33 cellular contexts compared by ENCODE assay signal in the genomic region with DNA sequence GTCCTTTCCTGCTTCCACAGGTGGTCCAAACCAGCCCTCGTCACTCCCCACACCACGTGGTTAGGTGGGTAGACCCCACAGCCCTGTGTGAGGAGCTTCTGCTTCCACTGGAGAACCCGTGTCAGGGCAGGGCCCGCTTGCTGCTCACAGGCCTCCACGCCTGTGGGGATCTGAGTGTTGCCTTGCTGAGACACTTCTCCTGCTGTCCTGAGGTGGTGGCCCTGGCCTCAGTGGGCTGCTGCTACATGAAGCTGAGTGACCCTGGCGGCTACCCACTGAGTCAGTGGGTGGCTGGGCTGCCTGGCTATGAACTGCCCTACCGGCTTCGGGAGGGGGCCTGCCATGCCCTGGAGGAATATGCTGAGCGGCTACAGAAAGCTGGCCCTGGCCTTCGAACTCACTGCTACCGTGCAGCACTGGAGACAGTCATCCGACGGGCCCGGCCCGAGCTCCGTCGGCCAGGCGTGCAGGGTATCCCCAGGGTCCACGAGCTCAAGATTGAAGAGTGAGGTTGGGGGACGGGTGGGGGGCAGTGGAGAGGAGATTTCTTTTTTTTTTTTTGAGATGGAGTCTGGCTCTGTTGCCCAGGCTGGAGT. TPM values are rescaled to one million over a fixed set of nuclear protein-coding genes. Genes with fewer than 3 reads are reported as not detected.
"Had no signal": no experiment of that assay in that cellular context is flagged by ENCODE, and none has a peak within 500 bp of the region (broad histone marks: within the 10 kb centered on the region; RNA-seq: fewer than 3 reads in every experiment).

No MANE protein-coding gene starts in this region.

- H2AFZ ChIP-seq: neural progenitor cell had no signal

- H3K36me3 ChIP-seq: neural progenitor cell, prostate gland had no signal

- H3K4me3 ChIP-seq: dorsolateral prefrontal cortex, esophagus muscularis mucosa, gastroesophageal sphincter, heart right ventricle, left lung, mucosa of descending colon, neural progenitor cell, prostate gland, right atrium auricular region, smooth muscle cell, stomach, tibial artery had no signal

- H3K27ac Mint-ChIP-seq: endodermal cell, mesothelial cell of epicardium, nephron, neural progenitor cell, type B pancreatic cell had no signal

- DNase-seq: dorsolateral prefrontal cortex; effector CD8-positive, alpha-beta T cell; endodermal cell; foreskin keratinocyte; glutamatergic neuron; heart right ventricle; hippocampal formation; left cardiac atrium; left lung; mesenchymal stem cell; mucosa of descending colon; naive B cell; nucleus accumbens; stimulated activated CD4-positive, alpha-beta T cell treated with anti-CD3 and anti-CD28 coated beads, Interleukin-2, amount 100 ng/mL, for 24 hours; stimulated activated CD4-positive, alpha-beta T cell treated with anti-CD3 and anti-CD28 coated beads, Interleukin-4, amount 100 ng/mL, for 24 hours; stimulated activated naive CD4-positive, alpha-beta T cell treated with Interleukin-2 at 50 U/mL for 16 hours; stomach; tibial artery had no signal

- H3K27ac ChIP-seq: dorsolateral prefrontal cortex, esophagus muscularis mucosa, foreskin keratinocyte, gastroesophageal sphincter, heart right ventricle, left lung, neural progenitor cell, prostate gland, right atrium auricular region, stomach, tibial artery had no signal

- H3K27me3 Mint-ChIP-seq: naive B cell, type B pancreatic cell had no signal

- H3K4me1 Mint-ChIP-seq: endodermal cell had no signal

- H3K4me3 Mint-ChIP-seq: endodermal cell; mesothelial cell of epicardium; naive B cell; nephron; neural progenitor cell; stimulated activated effector memory CD8-positive, alpha-beta T cell treated with anti-CD3 and anti-CD28 coated beads, Interleukin-12 subunit alpha, Interleukin-12 subunit beta, amount 100 ng/mL, for 72 hours; type B pancreatic cell had no signal

- H3K9ac ChIP-seq: neural progenitor cell had no signal

- ATAC-seq: foreskin keratinocyte; gastroesophageal sphincter; heart right ventricle; left cardiac atrium; left lung; mucosa of descending colon; sciatic nerve; stimulated activated effector memory CD8-positive, alpha-beta T cell treated with anti-CD3 and anti-CD28 coated beads, Interleukin-12 subunit alpha, Interleukin-12 subunit beta, amount 100 ng/mL, for 72 hours had no signal

- FAIRE-seq: colon, endothelial cell of umbilical vein, islet of Langerhans had no signal

- H3K9me3 ChIP-seq: esophagus muscularis mucosa, gastroesophageal sphincter, heart right ventricle, left lung, mucosa of descending colon, prostate gland, right atrium auricular region, stomach, tibial artery had no signal

- H3K4me1 ChIP-seq: foreskin keratinocyte, prostate gland had no signal

- H3K27me3 ChIP-seq: dorsolateral prefrontal cortex, esophagus muscularis mucosa, foreskin keratinocyte, gastroesophageal sphincter, heart right ventricle, left lung, neural progenitor cell, right atrium auricular region, stomach, tibial artery had no signal

- H3K4me2 ChIP-seq: neural progenitor cell, smooth muscle cell had no signal

- H3K9me3 Mint-ChIP-seq: endodermal cell; mesothelial cell of epicardium; naive B cell; nephron; neural progenitor cell; stimulated activated effector memory CD8-positive, alpha-beta T cell treated with anti-CD3 and anti-CD28 coated beads, Interleukin-12 subunit alpha, Interleukin-12 subunit beta, amount 100 ng/mL, for 72 hours; type B pancreatic cell had no signal

RNA-seq across cellular contexts. Expression of a gene that starts 28.7 kb away (rescaled TPM):
- total RNA-seq: lung microvascular endothelial cell had no signal
